ENCODE assay signal across 8 cellular contexts in genomic region chr12:98593351-98594049, GRCh38. TPM values are rescaled to one million over a fixed set of nuclear protein-coding genes. Genes with fewer than 3 reads are reported as not detected.
DNase-seq lines count a peak whose midpoint lies in the region; ATAC-seq and TF ChIP-seq lines count a peak whose summit lies in the region.

SLC25A3 (plus strand) TSS chr12:98593686; CDS start chr12:98593979, 293 bp downstream.

- peaks cover 0 to 33% (median 17%) of the 10 kb centered on the region in 6 donors for H3K36me3 ChIP-seq in spleen

- H3K9me3 ChIP-seq in spleen: no peaks in the 10 kb centered on the region

- WGBS in spleen, 5 donors: 0% methylated on average over 53 to 67 of the region's 67 CpGs

- POLR2A ChIA-PET in activated B cell treated with CpG ODN at 0.5 μM for 24 hours (lab: Charles Lee): interaction anchor here (0.7 to 5.5 kb wide), 25 partner anchors 10 to 103 kb away, joined by 3 to 100 read pairs (median 5); partner anchors contain the start of genes APAF1, IKBIP and TMPO

- peaks cover 12 to 51% (median 34%) of the 10 kb centered on the region in 6 donors for H3K4me1 ChIP-seq in spleen

- CTCF ChIA-PET in activated B cell treated with CpG ODN at 0.5 μM for 24 hours (lab: Charles Lee): interaction anchor here (0.7 to 4.8 kb wide), 6 partner anchors 12 to 103 kb away, joined by 3 to 25 read pairs (median 4); partner anchors contain the start of gene IKBIP

- H3K27ac ChIP-seq in caudate nucleus (ENCODE audit: low read depth, low read length) (peak within 1 kb of the TSS; percentile 87), spleen (peak within 1 kb of the TSS; percentile 98 to 100 (median 98))

- no peaks in the 10 kb centered on the region for H3K27me3 ChIP-seq in spleen (replicated peaks in 1 of 7)

- TF ChIP-seq POLR2A in GM18951 (IDR thresholded peaks at IDR 0.05; ENCODE audit: extremely low read depth, insufficient read depth, insufficient read length) (peak; percentile 99), spleen (IDR thresholded peaks at IDR 0.05) (peak; percentile 65 to 97 (median 95))

- H3K36me3 Mint-ChIP-seq in activated B cell treated with CpG ODN at 0.5 μM for 24 hours (ENCODE audit: low read depth): peaks cover 46% of the 10 kb centered on the region
- H3K36me3 Mint-ChIP-seq in immature natural killer cell: peaks cover 0 to 17% (median 6%) of the 10 kb centered on the region in 3 donors

- DNase-seq in AG08395 (ENCODE audit: low spot score) (peak; percentile 97), NCI-H345 (lab: John Stamatoyannopoulos, UW) (peak; percentile 99), activated B cell treated with CpG ODN at 0.5 μM for 24 hours (peak; percentile 81), caudate nucleus (lab: John Stamatoyannopoulos, UW) (peak; percentile 34 to 99 (median 96)), immature natural killer cell (peak; percentile 91 to 95 (median 94)), spleen (peak; percentile 98)

- peak within 1 kb of the TSS; percentile 74 to 93 (median 85) for H3K4me3 ChIP-seq in spleen

- intact Hi-C loops in activated B cell treated with CpG ODN at 0.5 μM for 24 hours (cut with micrococcal nuclease): loop anchor here (1.0 kb wide), 6 partner anchors 14 to 90 kb away; partner anchors contain the start of gene APAF1
- intact Hi-C loops in spleen (cut with DNase I; ENCODE audit: low total_unique reads): loop anchor here (5.0 kb wide), 1 partner anchor 54 kb away; the partner anchor contains the start of gene APAF1

- H3K4me3 Mint-ChIP-seq in activated B cell treated with CpG ODN at 0.5 μM for 24 hours (peak within 1 kb of the TSS; percentile 96), immature natural killer cell (peak within 1 kb of the TSS; percentile 89 to 98 (median 95))

- no peaks in the 10 kb centered on the region for H3K9me3 Mint-ChIP-seq in activated B cell treated with CpG ODN at 0.5 μM for 24 hours
- no peaks in the 10 kb centered on the region for H3K9me3 Mint-ChIP-seq in immature natural killer cell

- TF ChIP-seq CTCF in activated B cell treated with CpG ODN at 0.5 μM for 24 hours (IDR thresholded peaks at IDR 0.05) (no peak), spleen (IDR thresholded peaks at IDR 0.05 in 8 of 11, conservative IDR thresholded peaks at IDR 0.05 in 3 of 11) (peak in 2 of 11 experiments; percentile 13 to 27)

- H3K27me3 Mint-ChIP-seq in activated B cell treated with CpG ODN at 0.5 μM for 24 hours (no peaks in the 10 kb centered on the region), immature natural killer cell (ENCODE audit: low read depth in 3 of 3) (peaks cover 6 to 7% (median 7%) of the 10 kb centered on the region in 3 donors)

- in situ Hi-C loops in GM18951 (cut with MboI; ENCODE audit: low sequenced_read_pairs, unreplicated experiment): no loop called here

- H3K4me1 Mint-ChIP-seq in activated B cell treated with CpG ODN at 0.5 μM for 24 hours: peaks cover 36% of the 10 kb centered on the region
- H3K4me1 Mint-ChIP-seq in immature natural killer cell: peaks cover 40 to 47% of the 10 kb centered on the region in 2 donors

- peak within 1 kb of the TSS; percentile 96 for H3K27ac Mint-ChIP-seq in activated B cell treated with CpG ODN at 0.5 μM for 24 hours
- H3K27ac Mint-ChIP-seq in immature natural killer cell: peak within 1 kb of the TSS; percentile 91 to 99 (median 98)

- peak; percentile 100 for ATAC-seq in HG03196 (IDR thresholded peaks at IDR 0.05; ENCODE audit: unreplicated experiment)
- peak; percentile 97 for ATAC-seq in activated B cell treated with CpG ODN at 0.5 μM for 24 hours (ENCODE audit: low read depth)

RNA-seq across cellular contexts. Expression of gene SLC25A3, which starts in this region (rescaled TPM):
- total RNA-seq in activated B cell treated with CpG ODN at 0.5 μM for 24 hours (508 and 518 TPM in 2 replicates), spleen (100 to 1,000 TPM; 265 to 443 (median 310) TPM)
- polyA plus RNA-seq in immature natural killer cell (100 to 1,000 TPM; 238 to 406 (median 286) TPM), spleen (100 to 1,000 TPM; 246 to 261 (median 259) TPM)

Comparison
In these comparisons a context has a peak if more than half of its experiments do, and no peak if none do; other contexts are left out.
1. Peak in every context shown above with its lines: DNase-seq, ATAC-seq, H3K4me3 ChIP-seq and H3K27ac ChIP-seq.